8 cellular contexts compared by ENCODE assay signal in genomic region chr15:73305331-73306211, GRCh38.
A peak's percentile ranks its signal among the peaks of the same experiment; 100 is the strongest.
DNase-seq lines count a peak whose midpoint lies in the region; ATAC-seq, FAIRE-seq and TF ChIP-seq lines count a peak whose summit lies in the region.

No MANE protein-coding gene starts in this region.

- H4K20me1 ChIP-seq in keratinocyte (ENCODE audit: control insufficient read depth, extremely low read depth, insufficient read depth, low read length) = no peaks in the 10 kb centered on the region

- H2AFZ ChIP-seq in keratinocyte (ENCODE audit: control insufficient read depth, low read length) = peak overlapping the region; percentile 30

- TF ChIP-seq CTCF in astrocyte of the spinal cord (IDR thresholded peaks at IDR 0.05; ENCODE audit: low read depth, low read length) (peak; percentile 74), keratinocyte (optimal IDR thresholded peaks at IDR 0.05 in 1 of 3, IDR thresholded peaks at IDR 0.05 in 1 of 3, conservative IDR thresholded peaks at IDR 0.05 in 1 of 3; ENCODE audit: extremely low read depth in 1 of 3, insufficient read depth in 2 of 3, low read length in 3 of 3) (peak; percentile 58 to 87 (median 80))

- no peaks in the 10 kb centered on the region for H3K9me1 ChIP-seq in keratinocyte (ENCODE audit: control insufficient read depth, extremely low read depth, insufficient read depth, low read length)

- H3K4me3 ChIP-seq in astrocyte of the spinal cord (ENCODE audit: low read depth, low read length) (no peak overlapping the region), keratinocyte (ENCODE audit: control insufficient read depth in 2 of 3, extremely low read depth in 1 of 3, insufficient read depth in 2 of 3, low read depth in 1 of 3, low read length in 3 of 3) (no peak overlapping the region)

- no peak for ATAC-seq in HG02970 (IDR thresholded peaks at IDR 0.05; ENCODE audit: low FRiP score, unreplicated experiment)
- no peak for ATAC-seq in GM21423 (IDR thresholded peaks at IDR 0.05; ENCODE audit: unreplicated experiment)

- H3K36me3 ChIP-seq in keratinocyte (ENCODE audit: control insufficient read depth in 2 of 2, extremely low read depth in 1 of 2, insufficient read depth in 2 of 2, low read length in 2 of 2) = no peaks in the 10 kb centered on the region

- no peaks in the 10 kb centered on the region for H3K79me2 ChIP-seq in keratinocyte (ENCODE audit: control insufficient read depth, insufficient read depth, low read length)

- no peak overlapping the region for H3K9ac ChIP-seq in keratinocyte (ENCODE audit: control insufficient read depth, extremely low read depth, insufficient read depth, low read length)

- no peaks in the 10 kb centered on the region for H3K27me3 ChIP-seq in keratinocyte (ENCODE audit: control insufficient read depth, extremely low read depth, insufficient read depth, low read length)

- peak; percentile 69 for FAIRE-seq in keratinocyte (lab: Jason Lieb, UNC)

- in situ Hi-C loops in Caki2 (cut with HindIII; ENCODE audit: low pct_unique_long_range_greater_than_20kb, low sequenced_read_pairs) = no loop called here
- in situ Hi-C loops in astrocyte of the spinal cord (cut with HindIII; ENCODE audit: low sequenced_read_pairs) = no loop called here

- H3K27ac ChIP-seq in keratinocyte (ENCODE audit: control insufficient read depth, insufficient read depth, low read length) = no peak overlapping the region

- no peak overlapping the region for H3K4me2 ChIP-seq in keratinocyte (ENCODE audit: control insufficient read depth, extremely low read depth, insufficient read depth, low read depth, low read length)

- dilution Hi-C loops in keratinocyte (cut with MboI; ENCODE audit: extremely low pct_ligation_motif_present, low sequenced_read_pairs) = no loop called here

- H3K4me1 ChIP-seq in keratinocyte (ENCODE audit: control insufficient read depth, extremely low read depth, insufficient read depth, low read length) = peaks cover 4% of the 10 kb centered on the region

- no peaks in the 10 kb centered on the region for H3K9me3 ChIP-seq in keratinocyte (ENCODE audit: control insufficient read depth, low read depth, low read length)

- DNase-seq in Caki2 (ENCODE audit: low read depth) (peak; percentile 52), HK-2 (ENCODE audit: unreplicated experiment) (peak; percentile 35), NCI-H524 treated with DMSO at 0.1 percent for 48 hours (lab: John Stamatoyannopoulos, UW) (peak; percentile 87), astrocyte of the spinal cord (ENCODE audit: low read depth, low spot score) (peak; percentile 71), keratinocyte (ENCODE audit: low read depth, low spot score) (peak; percentile 21)
- DNase-seq in activated naive CD4-positive, alpha-beta T cell (lab: John Stamatoyannopoulos, UW) = no peak

Comparison
In these comparisons a context has a peak if more than half of its experiments do, and no peak if none do; other contexts are left out.
1. DNase-seq: peak in Caki2 (single experiment), HK-2 (single experiment), NCI-H524 treated with DMSO at 0.1 percent for 48 hours (single experiment), astrocyte of the spinal cord (single experiment) and keratinocyte (single experiment); none in activated naive CD4-positive, alpha-beta T cell (0 of 4).